Comparison of ENCODE assay signal across 26 cellular contexts in genomic region chr6:147078602-147079001, GRCh38.
DNase-seq lines count a peak whose midpoint lies in the region; ATAC-seq and TF ChIP-seq lines count a peak whose summit lies in the region.
"Had no signal": no experiment of that assay in that cellular context is flagged by ENCODE, and none has a peak within 500 bp of the region (broad histone marks: within the 10 kb centered on the region; RNA-seq: fewer than 3 reads in every experiment).

No MANE protein-coding gene starts in this region.

- H3K4me3 ChIP-seq in GM23338 (no peak overlapping the region), SJCRH30 (no peak overlapping the region), fibroblast of lung (replicated peaks in 1 of 4; ENCODE audit: control extremely low read depth in 1 of 4, insufficient read depth in 1 of 4, low read depth in 3 of 4, low read length in 4 of 4) (no peak overlapping the region), suprapubic skin (no peak overlapping the region), uterus (no peak overlapping the region)
- H3K4me3 ChIP-seq: BLaER1, MG63, skin epidermis, thoracic aorta had no signal

- TF ChIP-seq POLR2A in suprapubic skin (IDR thresholded peaks at IDR 0.05) (no peak), uterus (IDR thresholded peaks at IDR 0.05) (no peak)

- H3K4me2 ChIP-seq in GM23338 = no peak overlapping the region
- no peak overlapping the region for H3K4me2 ChIP-seq in fibroblast of lung (ENCODE audit: extremely low read depth, insufficient read depth, low read length)
- H3K4me2 ChIP-seq: BLaER1 had no signal

- H3K27me3 Mint-ChIP-seq in GM23338 (ENCODE audit: insufficient read depth, low read depth, poor library complexity) = no peaks in the 10 kb centered on the region
- H3K27me3 Mint-ChIP-seq in activated T-helper 2 cell treated with anti-CD3 and anti-CD28 coated beads, Interferon-gamma antibody, Interleukin-2, Interleukin-4, amounts not matched to agents 10 μg/mL and 5 μg/mL and 100 μg/mL, durations not matched to agents 14 hours and 24 hours and 36 hours (ENCODE audit: low read depth) = no peaks in the 10 kb centered on the region

- no peaks in the 10 kb centered on the region; the same call in 1 of the 2 replicates for H3K9me2 ChIP-seq in GM23338 (ENCODE audit: insufficient read depth)

- ATAC-seq in GM23338 (no peak), HG03432 (IDR thresholded peaks at IDR 0.05; ENCODE audit: unreplicated experiment) (no peak)
- ATAC-seq: activated CD4-positive, CD25-positive, alpha-beta regulatory T cell treated with anti-CD3 and anti-CD28 coated beads, Interleukin-2, amount 50 U/mL, for 24 hours; activated T-cell treated with anti-CD3 and anti-CD28 coated beads, Interleukin-2, amount 50 U/mL, for 72 hours; left ventricle myocardium superior had no signal

- H2AFZ ChIP-seq in GM23338 = no peak overlapping the region
- H2AFZ ChIP-seq in fibroblast of lung (ENCODE audit: low read length) = no peak overlapping the region

- H3K9me3 Mint-ChIP-seq in GM23338 = no peaks in the 10 kb centered on the region
- H3K9me3 Mint-ChIP-seq in activated T-helper 2 cell treated with anti-CD3 and anti-CD28 coated beads, Interferon-gamma antibody, Interleukin-2, Interleukin-4, amounts not matched to agents 10 μg/mL and 5 μg/mL and 100 μg/mL, durations not matched to agents 14 hours and 24 hours and 36 hours = no peaks in the 10 kb centered on the region
- H3K9me3 Mint-ChIP-seq: activated T-cell treated with anti-CD3 and anti-CD28 coated beads, Interleukin-2, amount 50 U/mL, for 72 hours; brain; HFFc6; neural crest cell had no signal

- no peaks in the 10 kb centered on the region for H3K79me2 ChIP-seq in GM23338 (replicated peaks; ENCODE audit: insufficient read depth)
- no peaks in the 10 kb centered on the region for H3K79me2 ChIP-seq in fibroblast of lung (ENCODE audit: control insufficient read depth, insufficient read depth, low read length)

- H4K20me1 ChIP-seq in GM23338 (replicated peaks; ENCODE audit: insufficient read depth) (no peaks in the 10 kb centered on the region), fibroblast of lung (ENCODE audit: control insufficient read depth, extremely low read depth, insufficient read depth, low read length) (no peaks in the 10 kb centered on the region)
- H4K20me1 ChIP-seq: BLaER1 had no signal

- H3K27ac ChIP-seq in GM23338 (ENCODE audit: low read depth) (no peak overlapping the region), SJCRH30 (no peak overlapping the region), fibroblast of lung (ENCODE audit: insufficient read depth, low read length) (no peak overlapping the region), suprapubic skin (peak overlapping the region; percentile 80), uterus (no peak overlapping the region)
- H3K27ac ChIP-seq: BLaER1, thoracic aorta had no signal

- H3K36me3 Mint-ChIP-seq in GM23338 (ENCODE audit: low read depth) = no peaks in the 10 kb centered on the region
- H3K36me3 Mint-ChIP-seq in activated T-helper 2 cell treated with anti-CD3 and anti-CD28 coated beads, Interferon-gamma antibody, Interleukin-2, Interleukin-4, amounts not matched to agents 10 μg/mL and 5 μg/mL and 100 μg/mL, durations not matched to agents 14 hours and 24 hours and 36 hours (ENCODE audit: low read depth) = no peaks in the 10 kb centered on the region
- H3K36me3 Mint-ChIP-seq: brain had no signal

- H3K4me1 Mint-ChIP-seq in GM23338 = peaks cover 8% of the 10 kb centered on the region; the same call in 2 of the 3 replicates
- H3K4me1 Mint-ChIP-seq in activated T-helper 2 cell treated with anti-CD3 and anti-CD28 coated beads, Interferon-gamma antibody, Interleukin-2, Interleukin-4, amounts not matched to agents 10 μg/mL and 5 μg/mL and 100 μg/mL, durations not matched to agents 14 hours and 24 hours and 36 hours (ENCODE audit: low read depth) = no peaks in the 10 kb centered on the region
- H3K4me1 Mint-ChIP-seq: brain had no signal

- H3F3A ChIP-seq in GM23338 (replicated peaks; ENCODE audit: low read depth) = no peaks in the 10 kb centered on the region

- H3K36me3 ChIP-seq in GM23338 (ENCODE audit: insufficient read depth) (no peaks in the 10 kb centered on the region), SJCRH30 (no peaks in the 10 kb centered on the region), fibroblast of lung (ENCODE audit: control insufficient read depth, insufficient read depth, low read length) (no peaks in the 10 kb centered on the region), suprapubic skin (no peaks in the 10 kb centered on the region), uterus (no peaks in the 10 kb centered on the region)
- H3K36me3 ChIP-seq: BLaER1, MG63, thoracic aorta had no signal

- no peak overlapping the region for H3K4me3 Mint-ChIP-seq in GM23338
- H3K4me3 Mint-ChIP-seq in activated T-helper 2 cell treated with anti-CD3 and anti-CD28 coated beads, Interferon-gamma antibody, Interleukin-2, Interleukin-4, amounts not matched to agents 10 μg/mL and 5 μg/mL and 100 μg/mL, durations not matched to agents 14 hours and 24 hours and 36 hours (ENCODE audit: low read depth) = no peak overlapping the region
- H3K4me3 Mint-ChIP-seq: activated T-cell treated with anti-CD3 and anti-CD28 coated beads, Interleukin-2, amount 50 U/mL, for 72 hours; brain; HFFc6; neural crest cell had no signal

- H3K9me3 ChIP-seq in SJCRH30 (replicated peaks) (no peaks in the 10 kb centered on the region), fibroblast of lung (ENCODE audit: control insufficient read depth, insufficient read depth, low read depth, low read length) (no peaks in the 10 kb centered on the region), suprapubic skin (no peaks in the 10 kb centered on the region), uterus (no peaks in the 10 kb centered on the region)
- H3K9me3 ChIP-seq: BLaER1, MG63, thoracic aorta had no signal

- TF ChIP-seq CTCF in GM23338 (conservative IDR thresholded peaks at IDR 0.05; ENCODE audit: low read depth in 2 of 2) = no peak
- no peak for TF ChIP-seq CTCF in fibroblast of lung (conservative IDR thresholded peaks at IDR 0.05 in 1 of 2, IDR thresholded peaks at IDR 0.05 in 1 of 2; ENCODE audit: low read depth in 1 of 2, low read length in 2 of 2)
- no peak for TF ChIP-seq CTCF in suprapubic skin (IDR thresholded peaks at IDR 0.05)
- TF ChIP-seq CTCF in uterus (IDR thresholded peaks at IDR 0.05) = no peak

- 95% methylated on average over 2 of the region's 2 CpGs for WGBS in suprapubic skin

- no peak for TF ChIP-seq EP300 in suprapubic skin (IDR thresholded peaks at IDR 0.05)

- H3K9ac ChIP-seq in fibroblast of lung (ENCODE audit: insufficient read depth, low read length) = no peak overlapping the region
- H3K9ac ChIP-seq: BLaER1 had no signal

- intact Hi-C loops in uterus (cut with DNase I; ENCODE audit: low total_unique reads) = no loop called here
- intact Hi-C loops in activated T-helper 2 cell treated with anti-CD3 and anti-CD28 coated beads, Interferon-gamma antibody, Interleukin-2, Interleukin-4, amounts not matched to agents 10 μg/mL and 5 μg/mL and 100 μg/mL, durations not matched to agents 14 hours and 24 hours and 36 hours (cut with micrococcal nuclease) = no loop called here

- H3K27ac Mint-ChIP-seq in GM23338 = peak overlapping the region; percentile 31; the same call in 1 of the 2 replicates
- H3K27ac Mint-ChIP-seq in activated T-helper 2 cell treated with anti-CD3 and anti-CD28 coated beads, Interferon-gamma antibody, Interleukin-2, Interleukin-4, amounts not matched to agents 10 μg/mL and 5 μg/mL and 100 μg/mL, durations not matched to agents 14 hours and 24 hours and 36 hours = no peak overlapping the region
- H3K27ac Mint-ChIP-seq: activated T-cell treated with anti-CD3 and anti-CD28 coated beads, Interleukin-2, amount 50 U/mL, for 72 hours; brain; HFFc6 had no signal

- no peak for DNase-seq in GM23338 (ENCODE audit: low spot score)
- DNase-seq in SJCRH30 = peak; percentile 3 to 38
- DNase-seq in fibroblast of lung (ENCODE audit: low read depth in 2 of 2) = peak; percentile 24 to 39
- DNase-seq in suprapubic skin (ENCODE audit: low spot score in 2 of 2) = no peak
- no peak for DNase-seq in uterus
- no peak for DNase-seq in activated T-helper 2 cell treated with anti-CD3 and anti-CD28 coated beads, Interferon-gamma antibody, Interleukin-2, Interleukin-4, amounts not matched to agents 10 μg/mL and 5 μg/mL and 100 μg/mL, durations not matched to agents 14 hours and 24 hours and 36 hours (ENCODE audit: low spot score)
- DNase-seq: activated CD4-positive, alpha-beta T cell treated with anti-CD3 and anti-CD28 coated beads, Interleukin-2, amount 50 U/mL, for 48 hours; activated naive CD4-positive, alpha-beta T cell; activated T-cell treated with anti-CD3 and anti-CD28 coated beads, Interleukin-2, amount 50 U/mL, for 72 hours; DMS79; HFFc6; islet precursor cell; left ventricle myocardium superior; MG63; NCI-H1105 treated with DMSO at 0.1 percent for 48 hours; NCI-H1930; NCI-H524 treated with DMSO at 0.1 percent for 48 hours; stimulated activated naive CD4-positive, alpha-beta T cell; T-helper 1 cell had no signal

- H3K4me1 ChIP-seq in GM23338 (ENCODE audit: insufficient read depth) (no peaks in the 10 kb centered on the region), SJCRH30 (no peaks in the 10 kb centered on the region), fibroblast of lung (ENCODE audit: control insufficient read depth, extremely low read depth, insufficient read depth, low read length) (no peaks in the 10 kb centered on the region), suprapubic skin (peaks cover 30% of the 10 kb centered on the region), uterus (no peaks in the 10 kb centered on the region)
- H3K4me1 ChIP-seq: BLaER1 had no signal

- H3K27me3 ChIP-seq in GM23338 (ENCODE audit: insufficient read depth) = no peaks in the 10 kb centered on the region
- H3K27me3 ChIP-seq in SJCRH30 = no peaks in the 10 kb centered on the region
- no peaks in the 10 kb centered on the region for H3K27me3 ChIP-seq in fibroblast of lung (ENCODE audit: control insufficient read depth, insufficient read depth, low read length)
- H3K27me3 ChIP-seq in suprapubic skin = no peaks in the 10 kb centered on the region
- H3K27me3 ChIP-seq in uterus = no peaks in the 10 kb centered on the region
- H3K27me3 ChIP-seq: BLaER1, MG63 had no signal

TF ChIP-seq in GM23338, 12 proteins besides CTCF, POLR2A, EP300 and RAD21 (continues in another document):
- TF ChIP-seq EZH2phosphoT487 (IDR thresholded peaks at IDR 0.05; ENCODE audit: unreplicated experiment) = no peak
- TF ChIP-seq POLR2AphosphoS5 (IDR thresholded peaks at IDR 0.05; ENCODE audit: low read depth) = no peak

Comparison
In these comparisons a context has a peak if more than half of its experiments do, and no peak if none do; other contexts are left out.
1. DNase-seq: peak in SJCRH30 (2 of 2) and fibroblast of lung (2 of 2); none in GM23338 (single experiment), suprapubic skin (0 of 2), uterus (0 of 2) and activated T-helper 2 cell treated with anti-CD3 and anti-CD28 coated beads, Interferon-gamma antibody, Interleukin-2, Interleukin-4, amounts not matched to agents 10 μg/mL and 5 μg/mL and 100 μg/mL, durations not matched to agents 14 hours and 24 hours and 36 hours (single experiment).